ENCODE assay signal across 11 cellular contexts in the genomic region with DNA sequence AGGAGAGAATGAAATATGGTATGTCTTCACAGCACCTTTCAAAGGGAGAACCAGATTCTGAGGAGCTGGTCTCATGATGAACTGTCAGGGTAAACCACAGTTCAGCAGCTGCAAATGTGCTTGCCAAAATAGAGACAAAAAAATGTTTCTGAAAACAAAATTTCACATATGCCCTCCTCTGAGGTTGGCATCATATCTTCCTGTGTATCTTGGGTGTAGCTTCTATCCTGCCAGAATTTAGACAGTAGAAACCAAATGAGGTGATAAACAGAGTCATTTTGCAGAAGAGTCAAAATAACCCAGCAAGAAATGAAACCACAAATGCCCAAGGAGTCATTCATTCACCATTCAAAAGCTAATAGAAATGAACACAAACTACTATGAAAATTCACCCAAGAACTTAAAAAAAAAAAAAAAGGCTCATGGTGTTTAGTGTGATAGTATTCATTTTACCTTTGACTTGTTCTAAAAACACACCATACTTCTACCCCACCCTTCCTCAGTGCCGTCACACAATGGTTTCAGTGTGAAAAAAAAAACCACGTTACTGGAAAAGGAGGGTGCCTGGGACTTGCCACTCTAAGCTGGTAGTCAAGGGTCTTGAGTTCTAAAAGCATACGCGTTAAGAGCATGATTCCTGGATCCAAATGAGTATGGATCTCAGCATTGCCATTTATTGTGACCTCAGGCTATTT. TPM values are rescaled to one million over a fixed set of nuclear protein-coding genes. Genes with fewer than 3 reads are reported as not detected.
A peak's percentile ranks its signal among the peaks of the same experiment; 100 is the strongest.
DNase-seq lines count a peak whose midpoint lies in the region; ATAC-seq lines count a peak whose summit lies in the region.
"Had no signal": no experiment of that assay in that cellular context is flagged by ENCODE, and none has a peak within 500 bp of the region (broad histone marks: within the 10 kb centered on the region; RNA-seq: fewer than 3 reads in every experiment).

No MANE protein-coding gene starts in this region.

- peaks cover 23% of the 10 kb centered on the region for H3K36me3 Mint-ChIP-seq in activated CD4-positive, alpha-beta memory T cell treated with anti-CD3 and anti-CD28 coated beads for 36 hours

- peak overlapping the region; percentile 33 for H3K4me3 Mint-ChIP-seq in activated CD4-positive, alpha-beta memory T cell treated with anti-CD3 and anti-CD28 coated beads for 36 hours

- intact Hi-C loops in activated CD4-positive, alpha-beta memory T cell treated with anti-CD3 and anti-CD28 coated beads for 36 hours (cut with micrococcal nuclease): loop anchor here (1.0 to 10.0 kb wide), 10 partner anchors 13 to 1158 kb away; a partner anchor contains a TSS

- no peaks in the 10 kb centered on the region for H3K27me3 Mint-ChIP-seq in activated CD4-positive, alpha-beta memory T cell treated with anti-CD3 and anti-CD28 coated beads for 36 hours

- CTCF ChIA-PET in activated CD4-positive, alpha-beta memory T cell treated with anti-CD3 and anti-CD28 coated beads for 36 hours (lab: Charles Lee): interaction anchor here (1.0 to 9.2 kb wide), 14 partner anchors 10 to 231 kb away, joined by 3 to 75 read pairs (median 8); a partner anchor contains a TSS

- H3K27ac Mint-ChIP-seq in activated CD4-positive, alpha-beta memory T cell treated with anti-CD3 and anti-CD28 coated beads for 36 hours: peak overlapping the region; percentile 88

- POLR2A ChIA-PET in activated CD4-positive, alpha-beta memory T cell treated with anti-CD3 and anti-CD28 coated beads for 36 hours (lab: Charles Lee): interaction anchor here (0.6 to 3.5 kb wide), 16 partner anchors 11 to 1227 kb away, joined by 3 to 35 read pairs (median 4); a partner anchor contains a TSS

- no peaks in the 10 kb centered on the region for H3K9me3 Mint-ChIP-seq in activated CD4-positive, alpha-beta memory T cell treated with anti-CD3 and anti-CD28 coated beads for 36 hours

- peaks cover 93% of the 10 kb centered on the region for H3K4me1 Mint-ChIP-seq in activated CD4-positive, alpha-beta memory T cell treated with anti-CD3 and anti-CD28 coated beads for 36 hours (ENCODE audit: low read depth)

- ATAC-seq in HG03045 (IDR thresholded peaks at IDR 0.05; ENCODE audit: unreplicated experiment) (peak; percentile 53), HG03025 (IDR thresholded peaks at IDR 0.05; ENCODE audit: low FRiP score, unreplicated experiment) (no peak), left lobe of liver (no peak)
- ATAC-seq: pancreas had no signal

- DNase-seq in stimulated activated CD4-positive, alpha-beta T cell treated with anti-CD3 and anti-CD28 coated beads, Interleukin-4, amount 100 ng/mL, for 24 hours: peak; percentile 42
- no peak for DNase-seq in stimulated activated CD4-positive, alpha-beta T cell treated with anti-CD3 and anti-CD28 coated beads, Interleukin-2, amount 100 ng/mL, for 48 hours
- DNase-seq in activated CD4-positive, alpha-beta memory T cell treated with anti-CD3 and anti-CD28 coated beads for 36 hours: peak; percentile 67
- DNase-seq in left lobe of liver (ENCODE audit: low spot score): no peak
- no peak for DNase-seq in ecto neural progenitor cell (ENCODE audit: low spot score)
- no peak for DNase-seq in hippocampal formation (lab: John Stamatoyannopoulos, UW)
- DNase-seq: AML-193, pancreas, PC-9 had no signal

RNA-seq across cellular contexts. Expression of a gene that starts 18.5 kb away (rescaled TPM):
- 100 to 1,000 TPM; 103 to 110 TPM for total RNA-seq in activated CD4-positive, alpha-beta memory T cell treated with anti-CD3 and anti-CD28 coated beads for 36 hours
- 1.9 TPM for total RNA-seq in left lobe of liver

RNA-seq across cellular contexts. Expression of a gene that starts 41.0 kb away (rescaled TPM):
- not detected for total RNA-seq in activated CD4-positive, alpha-beta memory T cell treated with anti-CD3 and anti-CD28 coated beads for 36 hours
- total RNA-seq in left lobe of liver: 0.93 TPM
- total RNA-seq: PC-9 had no signal

Comparison
In these comparisons a context has a peak if more than half of its experiments do, and no peak if none do; other contexts are left out.
1. DNase-seq: peak in stimulated activated CD4-positive, alpha-beta T cell treated with anti-CD3 and anti-CD28 coated beads, Interleukin-4, amount 100 ng/mL, for 24 hours (single experiment) and activated CD4-positive, alpha-beta memory T cell treated with anti-CD3 and anti-CD28 coated beads for 36 hours (single experiment); none in stimulated activated CD4-positive, alpha-beta T cell treated with anti-CD3 and anti-CD28 coated beads, Interleukin-2, amount 100 ng/mL, for 48 hours (0 of 2), left lobe of liver (single experiment), ecto neural progenitor cell (single experiment) and hippocampal formation (0 of 2).
2. RNA of a gene that starts 18.5 kb away (total RNA-seq): 103 to 110 TPM in activated CD4-positive, alpha-beta memory T cell treated with anti-CD3 and anti-CD28 coated beads for 36 hours; 1.9 TPM in left lobe of liver (single experiment); every median in the first group is over 10 times any median in the second.